Comparison of ENCODE assay signal across 1 cellular context in genomic region chr11:10742460-10743208, GRCh38.
TF ChIP-seq lines count a peak whose summit lies in the region.

No MANE protein-coding gene starts in this region.

TF ChIP-seq in K562, 482 proteins besides CTCF, POLR2A, EP300 and RAD21 (continued from another document and continues in another):
- TF ChIP-seq ZBTB40 (IDR thresholded peaks at IDR 0.05): no peak
- TF ChIP-seq ZBTB40 (CRISPR knock-in tag; IDR thresholded peaks at IDR 0.05): no peak
- TF ChIP-seq ZFP36 (IDR thresholded peaks at IDR 0.05; ENCODE audit: low read depth, low read length, partially characterized antibody): no peak
- TF ChIP-seq CCNT2 (IDR thresholded peaks at IDR 0.05; ENCODE audit: borderline replicate concordance, extremely low read depth, insufficient read length, low read depth, low read length): peak; percentile 6
- peak; percentile 95 for TF ChIP-seq SMARCA4 (IDR thresholded peaks at IDR 0.05)
- peak; percentile 82; the same call in 1 of the 2 replicates for TF ChIP-seq RNF2 (IDR thresholded peaks at IDR 0.05)
- no peak for TF ChIP-seq ZNF311 (CRISPR knock-in tag; IDR thresholded peaks at IDR 0.05)
- no peak for TF ChIP-seq ASH1L (IDR thresholded peaks at IDR 0.05; ENCODE audit: borderline replicate concordance, low read depth, partially characterized antibody)
- TF ChIP-seq TAF7 (tag; IDR thresholded peaks at IDR 0.05): no peak
- peak; percentile 81; the same call in 1 of the 2 replicates for TF ChIP-seq MTA3 (IDR thresholded peaks at IDR 0.05; ENCODE audit: borderline replicate concordance)
- TF ChIP-seq ZBTB49 (CRISPR knock-in tag; IDR thresholded peaks at IDR 0.05; ENCODE audit: borderline replicate concordance): no peak
- no peak for TF ChIP-seq CEBPB (tag; IDR thresholded peaks at IDR 0.05)
- TF ChIP-seq TSHZ1 (CRISPR knock-in tag; IDR thresholded peaks at IDR 0.05): no peak
- TF ChIP-seq ZNF780A (CRISPR knock-in tag; IDR thresholded peaks at IDR 0.05): no peak
- no peak for TF ChIP-seq THRAP3 (IDR thresholded peaks at IDR 0.05; ENCODE audit: borderline replicate concordance)
- no peak for TF ChIP-seq CSDE1 (IDR thresholded peaks at IDR 0.05)
- no peak for TF ChIP-seq EZH2 (IDR thresholded peaks at IDR 0.05; ENCODE audit: borderline replicate concordance, low read depth, low read length)
- no peak for TF ChIP-seq CBX5 (IDR thresholded peaks at IDR 0.05; ENCODE audit: borderline replicate concordance, low read depth)
- TF ChIP-seq SMARCC2 (IDR thresholded peaks at IDR 0.05; ENCODE audit: low read depth): peak; percentile 91
- no peak for TF ChIP-seq ZBTB1 (CRISPR knock-in tag; IDR thresholded peaks at IDR 0.05; ENCODE audit: borderline replicate concordance, low read depth)
- no peak for TF ChIP-seq PYGO2 (tag; IDR thresholded peaks at IDR 0.05)
- no peak for TF ChIP-seq KAT7 (CRISPR knock-in tag; IDR thresholded peaks at IDR 0.05; ENCODE audit: borderline replicate concordance)
- TF ChIP-seq MXI1 (IDR thresholded peaks at IDR 0.05; ENCODE audit: low read depth, low read length): no peak
- peak in 1 of 2 experiments; percentile 89; a peak in 2 of 4 replicates for TF ChIP-seq ZNF318 (IDR thresholded peaks at IDR 0.05; ENCODE audit: borderline replicate concordance in 1 of 2, low read depth in 1 of 2)
- no peak for TF ChIP-seq HIVEP1 (CRISPR knock-in tag; IDR thresholded peaks at IDR 0.05)
- no peak for TF ChIP-seq ID3 (CRISPR knock-in tag; IDR thresholded peaks at IDR 0.05)
- TF ChIP-seq ID3 (tag; IDR thresholded peaks at IDR 0.05): no peak
- TF ChIP-seq ZBTB2 (IDR thresholded peaks at IDR 0.05): peak; percentile 77; the same call in 1 of the 2 replicates
- no peak for TF ChIP-seq HNRNPLL (IDR thresholded peaks at IDR 0.05; ENCODE audit: low read depth, low read length, poor library complexity, severe bottlenecking)
- TF ChIP-seq TCF15 (CRISPR knock-in tag; IDR thresholded peaks at IDR 0.05): no peak
- TF ChIP-seq NFRKB (IDR thresholded peaks at IDR 0.05; ENCODE audit: low read depth): no peak
- no peak for TF ChIP-seq ZNF696 (CRISPR knock-in tag; conservative IDR thresholded peaks at IDR 0.05)
- TF ChIP-seq C11orf30 (IDR thresholded peaks at IDR 0.05; ENCODE audit: low read depth): no peak
